In genomic region chr7:116325517-116325916, GRCh38 we compare ENCODE assay signal across 21 cellular contexts.
"Had no signal": no experiment of that assay in that cellular context is flagged by ENCODE, and none has a peak within 500 bp of the region (broad histone marks: within the 10 kb centered on the region; RNA-seq: fewer than 3 reads in every experiment).

No MANE protein-coding gene starts in this region.

- H3K27me3 ChIP-seq: colonic mucosa, right lobe of liver, stomach, testis had no signal

- H3K4me1 ChIP-seq: colonic mucosa, right lobe of liver had no signal

- H3K4me3 ChIP-seq: colonic mucosa, lower lobe of right lung, mucosa of descending colon, right lobe of liver, stomach, testis had no signal

- ATAC-seq: activated CD4-positive, CD25-positive, alpha-beta regulatory T cell treated with anti-CD3 and anti-CD28 coated beads, Interleukin-2, amount 50 U/mL, for 24 hours; activated CD8-positive, alpha-beta T cell treated with anti-CD3 and anti-CD28 coated beads, Interleukin-2, amount 10 ng/mL, durations not matched to agents 7 days and 5 days; left lobe of liver; lower lobe of right lung; mucosa of descending colon; right lobe of liver; stimulated activated memory B cell treated with anti-CD40 and anti-IgM and Interleukin-4, amounts not matched to agents 10 μg/mL and 1 μg/mL and 100 μg/mL, for 72 hours had no signal

- H3K36me3 ChIP-seq: colonic mucosa, lower lobe of right lung, right lobe of liver, stomach had no signal

- FAIRE-seq: small intestine had no signal

- H3K9me3 ChIP-seq: colonic mucosa, mucosa of descending colon, right lobe of liver, stomach, testis had no signal

- H3K27ac ChIP-seq: colonic mucosa, lower lobe of right lung, right lobe of liver, stomach, testis had no signal

- DNase-seq: activated CD4-positive, alpha-beta T cell treated with anti-CD3 and anti-CD28 coated beads, Interleukin-2, amount 10 ng/mL, durations not matched to agents 7 days and 5 days; activated CD8-positive, alpha-beta T cell treated with anti-CD3 and anti-CD28 coated beads, Interleukin-2, amount 10 ng/mL, durations not matched to agents 7 days and 5 days; activated gamma-delta T cell treated with Interleukin-2 at 50 U/mL for 16 hours; activated T-cell treated with anti-CD3 and anti-CD28 coated beads, Interleukin-2, amount 50 U/mL, for 1 hour; anterior cingulate cortex; caudate nucleus; colonic mucosa; foreskin fibroblast; lower lobe of right lung; mesendoderm; mucosa of descending colon; nephron progenitor cell; nucleus accumbens; right lobe of liver; small intestine; stimulated activated CD4-positive, alpha-beta T cell treated with anti-CD3 and anti-CD28 coated beads, Interleukin-2, amount 100 ng/mL, for 24 hours; stomach; testis had no signal
